26 cellular contexts compared by ENCODE assay signal in genomic region chr2:31266804-31267203, GRCh38. TPM values are rescaled to one million over a fixed set of nuclear protein-coding genes. Genes with fewer than 3 reads are reported as not detected.
DNase-seq lines count a peak whose midpoint lies in the region; ATAC-seq, FAIRE-seq and TF ChIP-seq lines count a peak whose summit lies in the region.
"Had no signal": no experiment of that assay in that cellular context is flagged by ENCODE, and none has a peak within 500 bp of the region (broad histone marks: within the 10 kb centered on the region; RNA-seq: fewer than 3 reads in every experiment).

No MANE protein-coding gene starts in this region.

- in situ Hi-C loops in IMR-90 (cut with MboI; ENCODE audit: low sequenced_read_pairs) = no loop called here

- H3K27me3 Mint-ChIP-seq in mesothelial cell of epicardium (ENCODE audit: low read depth) = no peaks in the 10 kb centered on the region
- H3K27me3 Mint-ChIP-seq: CD4-positive, alpha-beta T cell; T-cell had no signal

- H3K9me3 ChIP-seq in IMR-90 (ENCODE audit: control insufficient read depth, insufficient read depth, low read length) (no peaks in the 10 kb centered on the region), WERI-Rb-1 (ENCODE audit: severe bottlenecking) (no peaks in the 10 kb centered on the region)
- H3K9me3 ChIP-seq: BLaER1 treated with 17β-estradiol and CSF1 and Interleukin-3, amounts not matched to agents 10 nM and 100 nM; SJSA1 had no signal

- H3K79me1 ChIP-seq in IMR-90 (ENCODE audit: low read depth in 1 of 2, low read length in 2 of 2) = no peaks in the 10 kb centered on the region; a peak in 1 of 4 replicates

- CTCF ChIA-PET in IMR-90 (lab: Yijun Ruan, JAX) = interaction anchor here (1.2 kb wide), 1 partner anchor 33 kb away, joined by 4 read pairs; the partner anchor contains the start of gene EHD3

- H3K9ac ChIP-seq in IMR-90 (ENCODE audit: low read depth, low read length) = no peak overlapping the region
- H3K9ac ChIP-seq: BLaER1 treated with 17β-estradiol and CSF1 and Interleukin-3, amounts not matched to agents 10 nM and 100 nM had no signal

- no peak overlapping the region for H3K23ac ChIP-seq in IMR-90 (ENCODE audit: low read depth, low read length)

- H3K36me3 Mint-ChIP-seq in mesothelial cell of epicardium = peaks cover 29% of the 10 kb centered on the region

- no peak overlapping the region for H4K5ac ChIP-seq in IMR-90 (ENCODE audit: low read depth, low read length)

- H3K36me3 ChIP-seq in IMR-90 (ENCODE audit: control insufficient read depth, insufficient read depth, low read length) (peaks cover 24% of the 10 kb centered on the region), WERI-Rb-1 (no peaks in the 10 kb centered on the region)

- intact Hi-C loops in IMR-90 (cut with micrococcal nuclease) = no loop called here

- no peak overlapping the region for H2BK20ac ChIP-seq in IMR-90 (ENCODE audit: low read depth, low read length)

- H3K27ac ChIP-seq in IMR-90 (ENCODE audit: insufficient read depth, low read length) (no peak overlapping the region), WERI-Rb-1 (peak overlapping the region; percentile 55)
- H3K27ac ChIP-seq: BLaER1 treated with 17β-estradiol and CSF1 and Interleukin-3, amounts not matched to agents 10 nM and 100 nM; SJSA1 had no signal

- H3K4me3 Mint-ChIP-seq in mesothelial cell of epicardium = no peak overlapping the region
- H3K4me3 Mint-ChIP-seq: CD4-positive, alpha-beta T cell; T-cell had no signal

- H3K27me3 ChIP-seq in IMR-90 (ENCODE audit: control insufficient read depth, insufficient read depth, low read length) (no peaks in the 10 kb centered on the region), WERI-Rb-1 (ENCODE audit: insufficient read depth, low read depth, severe bottlenecking) (no peaks in the 10 kb centered on the region)
- H3K27me3 ChIP-seq: BLaER1 treated with 17β-estradiol and CSF1 and Interleukin-3, amounts not matched to agents 10 nM and 100 nM; SJSA1 had no signal

- H2BK5ac ChIP-seq in IMR-90 (ENCODE audit: low read depth, low read length, poor library complexity, severe bottlenecking) = no peak overlapping the region

- peaks cover 30% of the 10 kb centered on the region for H3K4me1 Mint-ChIP-seq in mesothelial cell of epicardium
- H3K4me1 Mint-ChIP-seq: T-cell had no signal

- H3K9me1 ChIP-seq in IMR-90 (ENCODE audit: insufficient read depth, low read length) = peaks cover 16% of the 10 kb centered on the region

- H2AK5ac ChIP-seq in IMR-90 (ENCODE audit: low read depth, low read length) = no peak overlapping the region

- H3K9me3 Mint-ChIP-seq in mesothelial cell of epicardium = no peaks in the 10 kb centered on the region
- H3K9me3 Mint-ChIP-seq: CD4-positive, alpha-beta T cell; T-cell had no signal

- H2BK120ac ChIP-seq in IMR-90 (ENCODE audit: low read depth, low read length) = no peak overlapping the region

- FAIRE-seq in frontal cortex (lab: Jason Lieb, UNC) = no peak
- FAIRE-seq: A204.1, H54 had no signal

- TF ChIP-seq CTCF in IMR-90 (conservative IDR thresholded peaks at IDR 0.05; ENCODE audit: low read depth, low read length) (no peak), WERI-Rb-1 (IDR thresholded peaks at IDR 0.05; ENCODE audit: low read depth, low read length) (no peak), mesothelial cell of epicardium (IDR thresholded peaks at IDR 0.05; ENCODE audit: unreplicated experiment) (no peak)

- H3K27ac Mint-ChIP-seq in mesothelial cell of epicardium = peak overlapping the region; percentile 33
- H3K27ac Mint-ChIP-seq: CD4-positive, alpha-beta T cell; T-cell had no signal

- peak; percentile 53 for DNase-seq in DMS 273 (lab: John Stamatoyannopoulos, UW; ENCODE audit: unreplicated experiment)
- DNase-seq in IMR-90 = no peak
- peak; percentile 87 for DNase-seq in WERI-Rb-1
- DNase-seq in mesothelial cell of epicardium (ENCODE audit: low spot score in 2 of 2, unreplicated experiment in 2 of 2) = no peak
- no peak for DNase-seq in KG1 (lab: John Stamatoyannopoulos, UW)
- no peak for DNase-seq in stimulated activated CD4-positive, alpha-beta T cell treated with anti-CD3 and anti-CD28 coated beads, Interleukin-4, amount 100 ng/mL, for 24 hours
- no peak for DNase-seq in frontal cortex (ENCODE audit: low spot score in 2 of 2)
- DNase-seq: AML-193; CD4-positive, alpha-beta T cell; DMS79; EL; GF-D8; KBM-7; MM.1S; NCI-H2029; NCI-H226; NCI-H510A; NCI-H748 treated with DMSO at 0.1 percent for 48 hours; Right ventricle myocardium superior; RPMI8226; T-cell had no signal

- H3K4ac ChIP-seq in IMR-90 (ENCODE audit: low read depth, low read length) = no peak overlapping the region

- POLR2A ChIA-PET in IMR-90 (lab: Charles Lee; ENCODE audit: unreplicated experiment) = no interaction called here

- H3K56ac ChIP-seq in IMR-90 (ENCODE audit: extremely low read depth, insufficient read depth, low read length) = no peak overlapping the region

- H3K4me3 ChIP-seq in IMR-90 (ENCODE audit: insufficient read depth, low read depth, low read length) (no peak overlapping the region), WERI-Rb-1 (ENCODE audit: low read depth, low read length) (no peak overlapping the region)
- H3K4me3 ChIP-seq: BLaER1 treated with 17β-estradiol and CSF1 and Interleukin-3, amounts not matched to agents 10 nM and 100 nM; SJSA1 had no signal

- BruUV-seq in IMR-90 (replicated peaks; lab: Mats Ljungman, UMichigan) = TSS peak; percentile 55

- H3K4me1 ChIP-seq in IMR-90 (ENCODE audit: control insufficient read depth, insufficient read depth, low read length) = peaks cover 8% of the 10 kb centered on the region

- peaks cover 3% of the 10 kb centered on the region; the same call in 1 of the 2 replicates for H4K20me1 ChIP-seq in IMR-90 (ENCODE audit: insufficient read depth, low read length)
- H4K20me1 ChIP-seq: BLaER1 treated with 17β-estradiol and CSF1 and Interleukin-3, amounts not matched to agents 10 nM and 100 nM had no signal

- TF ChIP-seq POLR2A in IMR-90 (IDR thresholded peaks at IDR 0.05; ENCODE audit: low read depth, low read length) = no peak

- dilution Hi-C loops in IMR-90 (cut with HindIII; ENCODE audit: low sequenced_read_pairs, unreplicated experiment) = no loop called here

- no peak for TF ChIP-seq RAD21 in IMR-90 (IDR thresholded peaks at IDR 0.05; ENCODE audit: low read length)

- H3K4me2 ChIP-seq in IMR-90 (ENCODE audit: low read depth, low read length) = no peak overlapping the region

- no peak overlapping the region for H4K91ac ChIP-seq in IMR-90 (ENCODE audit: insufficient read depth, low read depth, low read length)

- H2AFZ ChIP-seq in IMR-90 (replicated peaks; ENCODE audit: low read length, poor library complexity) = no peak overlapping the region

- H3K18ac ChIP-seq in IMR-90 (ENCODE audit: low read depth, low read length) = no peak overlapping the region

- H2BK15ac ChIP-seq in IMR-90 (ENCODE audit: low read depth, low read length) = no peak overlapping the region

- 94% methylated on average over 4 of the region's 6 CpGs; no CpG with 5 or more reads in 1 of the 2 experiments for WGBS in IMR-90 (ENCODE audit: extremely low coverage in 2 of 2, insufficient read length in 1 of 2), 2 experiments

- H2AK9ac ChIP-seq in IMR-90 (replicated peaks; ENCODE audit: low read depth, low read length, poor library complexity) = no peak overlapping the region

- ATAC-seq in IMR-90 (ENCODE audit: low read depth) (no peak), GM19452 (IDR thresholded peaks at IDR 0.05; ENCODE audit: unreplicated experiment) (no peak)

- H4K8ac ChIP-seq in IMR-90 (ENCODE audit: low read depth in 2 of 2, low read length in 2 of 2) = no peak overlapping the region

- no peak overlapping the region for H3K14ac ChIP-seq in IMR-90 (replicated peaks; ENCODE audit: low read depth, low read length)

TF ChIP-seq in IMR-90, 13 proteins besides CTCF, POLR2A, EP300 and RAD21 (continues in another document):
- TF ChIP-seq RCOR1 (IDR thresholded peaks at IDR 0.05; ENCODE audit: insufficient replicate concordance, low read length) (no peak), BHLHE40 (IDR thresholded peaks at IDR 0.05; ENCODE audit: low read depth, low read length) (no peak), MAFK (IDR thresholded peaks at IDR 0.05; ENCODE audit: low read depth, low read length) (no peak), RFX5 (IDR thresholded peaks at IDR 0.05; ENCODE audit: low read depth, low read length) (no peak), ELK1 (IDR thresholded peaks at IDR 0.05; ENCODE audit: borderline replicate concordance, low read depth, low read length) (no peak), MXI1 (IDR thresholded peaks at IDR 0.05; ENCODE audit: borderline replicate concordance, low read depth, low read length) (no peak), NFE2L2 (IDR thresholded peaks at IDR 0.05; ENCODE audit: low read depth, low read length) (no peak), USF2 (IDR thresholded peaks at IDR 0.05; ENCODE audit: low read depth, low read length) (no peak), MAZ (IDR thresholded peaks at IDR 0.05; ENCODE audit: borderline replicate concordance, low read depth, low read length) (no peak), SMC3 (IDR thresholded peaks at IDR 0.05; ENCODE audit: low read depth, low read length) (no peak)

RNA-seq across cellular contexts. Expression of gene EHD3, which starts 32.9 kb away (rescaled TPM):
- total RNA-seq in IMR-90 (2012; rRNA removed) = 34.4 and 39.8 TPM in 2 replicates
- 29.1 and 31.8 TPM in 2 replicates for polyA plus RNA-seq in IMR-90 (2012; rRNA removed)
- 14.9 and 29.2 TPM in 2 replicates for polyA plus RNA-seq in IMR-90 (2012; cell fraction: cytosol; rRNA removed)
- polyA plus RNA-seq in IMR-90 (2012; cell fraction: nucleus; rRNA removed; ENCODE audit: low replicate concordance) = 16.5 and 17.6 TPM in 2 replicates
- total RNA-seq in mesothelial cell of epicardium = 12.7 to 13.2 TPM (median 12.9 TPM) in 3 replicates
- total RNA-seq in frontal cortex = 7.7 TPM

RNA-seq across cellular contexts. Expression of gene CAPN14, which starts 49.5 kb away (rescaled TPM):
- total RNA-seq in IMR-90 (2012; rRNA removed) (under 0.01 TPM in 2 replicates), mesothelial cell of epicardium (0.40 to 0.54 TPM (median 0.47 TPM) in 3 replicates), frontal cortex (0.82 TPM)
- polyA plus RNA-seq in IMR-90 (2012; rRNA removed) = 0.07 and 0.09 TPM in 2 replicates
- polyA plus RNA-seq in IMR-90 (2012; cell fraction: cytosol; rRNA removed) = 0.03 and 0.08 TPM in 2 replicates
- 0.13 and 0.24 TPM in 2 replicates for polyA plus RNA-seq in IMR-90 (2012; cell fraction: nucleus; rRNA removed; ENCODE audit: low replicate concordance)
- total RNA-seq: SJSA1 had no signal

Comparison
In these comparisons a context has a peak if more than half of its experiments do, and no peak if none do; other contexts are left out.
1. DNase-seq: peak in DMS 273 (single experiment) and WERI-Rb-1 (single experiment); none in IMR-90 (single experiment), mesothelial cell of epicardium (0 of 2), KG1 (single experiment), stimulated activated CD4-positive, alpha-beta T cell treated with anti-CD3 and anti-CD28 coated beads, Interleukin-4, amount 100 ng/mL, for 24 hours (single experiment) and frontal cortex (0 of 2).